22 cellular contexts compared by ENCODE assay signal in the genomic region with DNA sequence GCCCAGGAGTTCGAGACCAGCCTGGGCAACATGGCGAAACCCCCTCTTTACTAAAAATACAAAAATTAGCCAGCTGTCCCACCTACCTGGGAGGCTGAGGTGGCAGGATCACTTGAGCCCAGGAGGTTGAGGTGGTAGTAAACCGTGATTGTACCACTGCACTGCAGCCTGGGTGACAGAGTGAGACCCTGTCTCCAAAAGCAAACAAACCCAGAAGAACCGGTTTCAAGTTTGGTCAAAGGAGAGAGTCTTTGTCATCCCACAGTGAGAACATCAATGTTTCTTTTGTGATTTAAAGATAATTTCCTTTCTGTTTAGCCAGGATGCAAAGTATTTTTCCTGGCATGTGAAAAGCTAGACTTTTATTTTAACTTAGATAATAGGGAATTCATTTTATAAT. TPM values are rescaled to one million over a fixed set of nuclear protein-coding genes. Genes with fewer than 3 reads are reported as not detected.
DNase-seq lines count a peak whose midpoint lies in the region; FAIRE-seq and TF ChIP-seq lines count a peak whose summit lies in the region.
"Had no signal": no experiment of that assay in that cellular context is flagged by ENCODE, and none has a peak within 500 bp of the region (broad histone marks: within the 10 kb centered on the region; RNA-seq: fewer than 3 reads in every experiment).

No MANE protein-coding gene starts in this region.

- TF ChIP-seq EP300 in H1 (IDR thresholded peaks at IDR 0.05; ENCODE audit: borderline replicate concordance in 1 of 2, low read depth in 2 of 2, low read length in 2 of 2) = no peak

- TF ChIP-seq POLR2A in H1 (IDR thresholded peaks at IDR 0.05; ENCODE audit: control extremely low read depth in 1 of 2, low read depth in 2 of 2, low read length in 2 of 2) = no peak

- no peak overlapping the region for H3K4me2 ChIP-seq in H1 (ENCODE audit: insufficient read depth in 1 of 2, low read depth in 2 of 2, low read length in 2 of 2)
- H3K4me2 ChIP-seq in mesendoderm (ENCODE audit: low read length) = no peak overlapping the region
- H3K4me2 ChIP-seq: BLaER1 treated with 17β-estradiol and CSF1 and Interleukin-3, amounts not matched to agents 10 nM and 100 nM; KMS-11 had no signal

- H3K56ac ChIP-seq in H1 (replicated peaks; ENCODE audit: insufficient read length, low read depth, low read length) (no peak overlapping the region), mesendoderm (ENCODE audit: low read length) (no peak overlapping the region)

- H3K36me3 ChIP-seq in H1 (ENCODE audit: control insufficient read depth in 2 of 4, insufficient read depth in 4 of 4, low read length in 3 of 4) (no peaks in the 10 kb centered on the region), mesendoderm (ENCODE audit: control insufficient read depth, insufficient read depth, low read length) (no peaks in the 10 kb centered on the region)
- H3K36me3 ChIP-seq: BLaER1 treated with 17β-estradiol and CSF1 and Interleukin-3, amounts not matched to agents 10 nM and 100 nM had no signal

- H4K91ac ChIP-seq in H1 (replicated peaks; ENCODE audit: insufficient read length, low read length) = no peak overlapping the region

- H3K27me3 ChIP-seq in H1 (replicated peaks in 1 of 4; ENCODE audit: control insufficient read depth in 3 of 4, extremely low read depth in 1 of 4, insufficient read depth in 3 of 4, low read length in 3 of 4) (no peaks in the 10 kb centered on the region), mesendoderm (ENCODE audit: insufficient read depth, low read length, poor library complexity) (no peaks in the 10 kb centered on the region)

- no peak overlapping the region for H2AFZ ChIP-seq in H1 (ENCODE audit: low read length)

- CTCF ChIA-PET in H1 (lab: Charles Lee; ENCODE audit: partially characterized antibody) = interaction anchor here (0.9 kb wide), 1 partner anchor 22 kb away, joined by 3 read pairs; no protein-coding TSS in a partner anchor

- TF ChIP-seq RAD21 in H1 (IDR thresholded peaks at IDR 0.05 in 1 of 2, conservative IDR thresholded peaks at IDR 0.05 in 1 of 2; ENCODE audit: low read depth in 2 of 2, low read length in 2 of 2) = no peak

- no peaks in the 10 kb centered on the region for H3K9me3 ChIP-seq in H1 (ENCODE audit: insufficient read depth in 2 of 2, low read depth in 1 of 2, low read length in 1 of 2)
- H3K9me3 ChIP-seq: BLaER1 treated with 17β-estradiol and CSF1 and Interleukin-3, amounts not matched to agents 10 nM and 100 nM had no signal

- no peak overlapping the region for H4K5ac ChIP-seq in H1 (ENCODE audit: insufficient read length, low read depth, low read length)
- H4K5ac ChIP-seq in mesendoderm (ENCODE audit: low read length) = no peak overlapping the region

- no peaks in the 10 kb centered on the region for H4K20me1 ChIP-seq in H1 (replicated peaks in 1 of 2; ENCODE audit: control insufficient read depth in 1 of 2, insufficient read depth in 2 of 2, low read length in 2 of 2)

- no peak overlapping the region for H3K4me3 ChIP-seq in LNCaP clone FGC (ENCODE audit: low read depth, low read length)
- H3K4me3 ChIP-seq in H1 (ENCODE audit: extremely low read depth in 1 of 4, insufficient read depth in 2 of 4, low read depth in 3 of 4, low read length in 4 of 4) = no peak overlapping the region
- H3K4me3 ChIP-seq in mesendoderm (ENCODE audit: low read length) = no peak overlapping the region
- H3K4me3 ChIP-seq: BLaER1 treated with 17β-estradiol and CSF1 and Interleukin-3, amounts not matched to agents 10 nM and 100 nM had no signal

- H2BK20ac ChIP-seq in H1 (ENCODE audit: low read length) = no peak overlapping the region

- no peak overlapping the region for H3K27ac ChIP-seq in H1 (ENCODE audit: low read depth, low read length)
- H3K27ac ChIP-seq in mesendoderm (ENCODE audit: low read depth, low read length) = no peak overlapping the region
- H3K27ac ChIP-seq: BLaER1 treated with 17β-estradiol and CSF1 and Interleukin-3, amounts not matched to agents 10 nM and 100 nM; HL-60; KMS-11 had no signal

- H3K23me2 ChIP-seq in H1 (ENCODE audit: low read depth, low read length) = no peaks in the 10 kb centered on the region

- H3K79me1 ChIP-seq in H1 (ENCODE audit: low read depth, low read length) = no peaks in the 10 kb centered on the region
- no peaks in the 10 kb centered on the region for H3K79me1 ChIP-seq in mesendoderm (ENCODE audit: low read length)

- no peak overlapping the region for H3K18ac ChIP-seq in H1 (ENCODE audit: extremely low read depth, low read length)
- no peak overlapping the region for H3K18ac ChIP-seq in mesendoderm (ENCODE audit: low read length)

- 50% methylated on average over 3 of the region's 4 CpGs; no CpG with 5 or more reads in 1 of the 2 experiments for WGBS in H1 (ENCODE audit: extremely low coverage in 1 of 2, insufficient coverage in 1 of 2, insufficient read length in 1 of 2, insufficient replicate concordance in 2 of 2, low coverage in 1 of 2, low lambda C conversion rate in 2 of 2, missing lambda C conversion rate in 1 of 2), 2 experiments
- no CpG with 5 or more reads among the region's 4 CpGs for WGBS in mesendoderm (ENCODE audit: extremely low coverage, insufficient coverage, low lambda C conversion rate)

- H2BK12ac ChIP-seq in H1 (ENCODE audit: low read depth, low read length) = no peak overlapping the region

- H3K14ac ChIP-seq in H1 (ENCODE audit: insufficient read length) = no peak overlapping the region

- H3K4me1 ChIP-seq in H1 (replicated peaks in 1 of 4; ENCODE audit: control insufficient read depth in 3 of 4, insufficient read depth in 4 of 4, low read length in 3 of 4) (peaks cover 0 to 9% (median 4%) of the 10 kb centered on the region in 4 experiments; a peak in 6 of 7 replicates), mesendoderm (ENCODE audit: control insufficient read depth, low read depth, low read length) (no peaks in the 10 kb centered on the region)

- H3K23ac ChIP-seq in H1 (ENCODE audit: insufficient read length) = no peak overlapping the region
- H3K23ac ChIP-seq in mesendoderm (ENCODE audit: low read length) = no peak overlapping the region

- H4K8ac ChIP-seq in H1 (ENCODE audit: extremely low read depth, insufficient read depth, low read length) (no peak overlapping the region), mesendoderm (ENCODE audit: low read depth, low read length) (no peak overlapping the region)

- H2AK5ac ChIP-seq in H1 (ENCODE audit: low read depth, low read length) (no peak overlapping the region), mesendoderm (ENCODE audit: low read length) (no peak overlapping the region)

- no peak overlapping the region for H3K9ac ChIP-seq in H1 (replicated peaks in 1 of 4; ENCODE audit: extremely low read depth in 1 of 4, low read depth in 3 of 4, low read length in 3 of 4)
- H3K9ac ChIP-seq in mesendoderm (ENCODE audit: low read length) = no peak overlapping the region
- H3K9ac ChIP-seq: BLaER1 treated with 17β-estradiol and CSF1 and Interleukin-3, amounts not matched to agents 10 nM and 100 nM; KMS-11 had no signal

- H2BK15ac ChIP-seq in H1 (ENCODE audit: low read length) (no peak overlapping the region), mesendoderm (replicated peaks; ENCODE audit: low read depth) (no peak overlapping the region)

- H3K79me2 ChIP-seq in H1 (ENCODE audit: control insufficient read depth in 1 of 2, insufficient read depth in 2 of 2, low read length in 2 of 2) (no peaks in the 10 kb centered on the region), mesendoderm (ENCODE audit: control insufficient read depth, insufficient read depth, low read length) (no peaks in the 10 kb centered on the region)

- H2BK5ac ChIP-seq in H1 (ENCODE audit: low read depth, low read length) = no peak overlapping the region
- H2BK5ac ChIP-seq in mesendoderm (ENCODE audit: low read length) = no peak overlapping the region

- H3K4ac ChIP-seq in H1 (replicated peaks; ENCODE audit: insufficient read length, low read depth, low read length) (no peak overlapping the region), mesendoderm (ENCODE audit: low read depth, low read length) (no peak overlapping the region)

- DNase-seq in NCI-H748 (lab: John Stamatoyannopoulos, UW; ENCODE audit: unreplicated experiment) = peak; percentile 44
- DNase-seq in NCI-H748 treated with DMSO at 0.1 percent for 48 hours (lab: John Stamatoyannopoulos, UW) = no peak
- DNase-seq in LNCaP clone FGC (ENCODE audit: low read depth) = peak; percentile 67
- DNase-seq in H1 (ENCODE audit: low read depth in 1 of 2, low spot score in 2 of 2) = no peak
- peak; percentile 10 for DNase-seq in mesendoderm
- DNase-seq in NCI-H2081 treated with DMSO at 0.1 percent for 48 hours (lab: John Stamatoyannopoulos, UW) = no peak
- no peak for DNase-seq in T-helper 1 cell
- DNase-seq in stimulated activated CD8-positive, alpha-beta memory T cell treated with anti-CD3 and anti-CD28 coated beads, Interleukin-4, amount 100 ng/mL, for 48 hours = no peak
- DNase-seq: 8988T; CD8-positive, alpha-beta memory T cell; EL; HCEC 1CT; IMR-90; MV-4-11; NCI-H1105 treated with DMSO at 0.1 percent for 48 hours; NCI-H2029 treated with DMSO at 0.1 percent for 48 hours; NCI-H2171 treated with DMSO at 0.1 percent for 48 hours; NCI-H526 treated with DMSO at 0.1 percent for 48 hours; SIG-M5 had no signal

- no peak for TF ChIP-seq CTCF in LNCaP clone FGC (IDR thresholded peaks at IDR 0.05; ENCODE audit: control insufficient read depth, extremely low read depth, insufficient read depth)
- TF ChIP-seq CTCF in H1 (IDR thresholded peaks at IDR 0.05; ENCODE audit: control extremely low read depth in 1 of 3, insufficient read depth in 1 of 3, low read depth in 1 of 3, low read length in 3 of 3) = no peak

- no peak overlapping the region for H2BK120ac ChIP-seq in H1 (replicated peaks; ENCODE audit: low read depth, low read length)
- no peak overlapping the region for H2BK120ac ChIP-seq in mesendoderm (ENCODE audit: low read depth, low read length)

- FAIRE-seq in H1 (lab: Jason Lieb, UNC) = no peak

- POLR2A ChIA-PET in H1 (lab: Charles Lee; ENCODE audit: partially characterized antibody) = interaction anchor here (0.8 to 1.0 kb wide), 2 partner anchors 23 to 39 kb away, joined by 3 read pairs; no protein-coding TSS in a partner anchor

TF ChIP-seq in H1, 55 proteins besides CTCF, POLR2A, EP300 and RAD21 (continues in another document):
- TF ChIP-seq GABPA (IDR thresholded peaks at IDR 0.05; ENCODE audit: borderline replicate concordance, insufficient read depth, low read length) = no peak
- TF ChIP-seq TEAD4 (IDR thresholded peaks at IDR 0.05; ENCODE audit: low read depth, low read length) = no peak

RNA-seq across cellular contexts. Expression of a gene that starts 26.7 kb away (rescaled TPM):
- total RNA-seq in H1 (2021; fragmentation: NEBNext Ultra II Directional; extraction: Animal tissue kit (Norgen Biotek cat#: 25700)) = 24.8 and 25.5 TPM in 2 replicates
- 17.4 and 22.5 TPM in 2 replicates for polyA plus RNA-seq in H1 (2011; rRNA removed)
- polyA plus RNA-seq in H1 (2011; cell fraction: cytosol; rRNA removed) = 19.3 TPM
- polyA plus RNA-seq in H1 (2011; cell fraction: nucleus; rRNA removed) = 11.9 TPM
- 9.6 to 12.1 TPM (median 12.0 TPM) in 4 replicates for polyA plus RNA-seq in H1 (2012, experiment 1 of 2)
- polyA plus RNA-seq in H1 (2012, experiment 2 of 2) = 10.8 TPM
- polyA plus RNA-seq in H1 (2013, experiment 1 of 2) = 11.2 TPM
- 11.7 TPM for polyA plus RNA-seq in H1 (2013, experiment 2 of 2)
- 50.4 and 75.6 TPM in 2 replicates for polyA minus RNA-seq in H1 (2011; rRNA and poly(A)+ RNA removed)
- 25.6 TPM for polyA minus RNA-seq in H1 (2011; cell fraction: cytosol; rRNA and poly(A)+ RNA removed)
- 26.0 TPM for polyA minus RNA-seq in H1 (2011; cell fraction: nucleus; rRNA and poly(A)+ RNA removed)
- polyA plus RNA-seq in mesendoderm (2013, experiment 1 of 2) = 6.9 TPM
- polyA plus RNA-seq in mesendoderm (2013, experiment 2 of 2) = 7.3 TPM

Comparison
In these comparisons a context has a peak if more than half of its experiments do, and no peak if none do; other contexts are left out.
1. DNase-seq: peak in NCI-H748 (single experiment), LNCaP clone FGC (single experiment) and mesendoderm (single experiment); none in NCI-H748 treated with DMSO at 0.1 percent for 48 hours (single experiment), H1 (0 of 2), NCI-H2081 treated with DMSO at 0.1 percent for 48 hours (single experiment), T-helper 1 cell (0 of 5) and stimulated activated CD8-positive, alpha-beta memory T cell treated with anti-CD3 and anti-CD28 coated beads, Interleukin-4, amount 100 ng/mL, for 48 hours (single experiment).